ENCODE assay signal across 8 cellular contexts in the genomic region with DNA sequence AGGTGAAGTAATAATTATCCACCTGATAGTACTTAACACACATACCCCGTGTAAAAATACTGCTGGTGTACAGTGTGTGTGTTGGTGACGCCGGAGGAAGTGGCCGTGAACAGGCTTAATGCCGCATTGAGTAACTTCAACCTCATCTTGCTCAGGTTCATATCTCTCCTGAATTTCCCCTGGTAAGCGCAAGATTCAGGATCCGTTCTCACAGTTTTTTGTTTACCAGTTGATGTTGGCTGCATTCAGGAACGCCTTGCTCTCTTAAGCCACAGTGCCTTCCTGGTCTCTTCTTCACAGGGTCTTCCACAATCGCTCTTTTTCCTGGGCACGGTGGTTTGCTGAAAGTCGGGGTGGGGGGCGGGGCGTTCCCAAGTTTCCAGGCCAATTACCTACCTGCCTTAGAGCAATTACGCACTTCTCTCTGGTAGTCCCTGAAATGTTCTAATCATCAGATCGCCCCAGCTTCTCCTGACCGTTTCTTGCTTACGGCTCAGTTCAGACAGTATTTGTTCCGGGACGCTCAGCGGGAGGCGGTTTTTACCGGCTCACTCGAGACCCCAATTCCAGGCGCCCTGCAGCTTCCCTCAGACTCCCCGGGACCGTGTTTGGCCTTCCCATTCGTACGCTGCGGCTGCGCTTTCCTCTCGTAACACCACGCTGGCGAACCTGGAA. TPM values are rescaled to one million over a fixed set of nuclear protein-coding genes. Genes with fewer than 3 reads are reported as not detected.
A peak's percentile ranks its signal among the peaks of the same experiment; 100 is the strongest.
DNase-seq lines count a peak whose midpoint lies in the region; ATAC-seq and TF ChIP-seq lines count a peak whose summit lies in the region.

No MANE protein-coding gene starts in this region.

- H3K4me3 ChIP-seq in DND-41 (ENCODE audit: low read depth in 1 of 2, low read length in 2 of 2) = peak overlapping the region; percentile 44 to 77
- peak overlapping the region; percentile 94 for H3K4me3 ChIP-seq in Loucy (ENCODE audit: low read length, poor library complexity, severe bottlenecking)
- H3K4me3 ChIP-seq in epithelial cell of esophagus (ENCODE audit: low read length) = peak overlapping the region; percentile 85

- H2AFZ ChIP-seq in DND-41 (ENCODE audit: low read depth, low read length) (peak overlapping the region; percentile 84), Loucy (ENCODE audit: low read length) (peak overlapping the region; percentile 98)

- H3K9me3 Mint-ChIP-seq in T-helper 2 cell treated with Interferon-gamma antibody and Interleukin-4, amounts not matched to agents 5 μg/mL and 100 μg/mL, for 36 hours = peaks cover 5% of the 10 kb centered on the region
- H3K9me3 Mint-ChIP-seq in natural killer cell treated with Interleukin-12 subunit alpha and Interleukin-12 subunit beta and Interleukin-15 and Interleukin-18, amount 100 ng/mL, for 72 hours = peaks cover under 1% of the 10 kb centered on the region

- peak overlapping the region; percentile 91 for H3K4me3 Mint-ChIP-seq in T-helper 2 cell treated with Interferon-gamma antibody and Interleukin-4, amounts not matched to agents 5 μg/mL and 100 μg/mL, for 36 hours
- H3K4me3 Mint-ChIP-seq in natural killer cell treated with Interleukin-12 subunit alpha and Interleukin-12 subunit beta and Interleukin-15 and Interleukin-18, amount 100 ng/mL, for 72 hours = peak overlapping the region; percentile 100

- peak overlapping the region; percentile 98 for H3K27ac ChIP-seq in DND-41 (ENCODE audit: low read length)

- TF ChIP-seq CTCF in DND-41 (IDR thresholded peaks at IDR 0.05; ENCODE audit: borderline replicate concordance, extremely low read depth, low read length, poor library complexity, severe bottlenecking) (no peak), Loucy (conservative IDR thresholded peaks at IDR 0.05; ENCODE audit: low read length) (no peak), epithelial cell of esophagus (IDR thresholded peaks at IDR 0.05; ENCODE audit: insufficient read depth, low read depth, low read length, missing control alignments) (no peak)

- H3K4me2 ChIP-seq in DND-41 (ENCODE audit: insufficient read depth, low read length) (peak overlapping the region; percentile 82), Loucy (ENCODE audit: low read depth, low read length, poor library complexity, severe bottlenecking) (peak overlapping the region; percentile 82)

- H3K36me3 Mint-ChIP-seq in T-helper 2 cell treated with Interferon-gamma antibody and Interleukin-4, amounts not matched to agents 5 μg/mL and 100 μg/mL, for 36 hours (ENCODE audit: low read depth) = peaks cover 31% of the 10 kb centered on the region
- peaks cover 2% of the 10 kb centered on the region for H3K36me3 Mint-ChIP-seq in natural killer cell treated with Interleukin-12 subunit alpha and Interleukin-12 subunit beta and Interleukin-15 and Interleukin-18, amount 100 ng/mL, for 72 hours

- H3K9me3 ChIP-seq in DND-41 (ENCODE audit: insufficient read depth, low read length, severe bottlenecking) = peaks cover 4% of the 10 kb centered on the region
- H3K9me3 ChIP-seq in Loucy (ENCODE audit: insufficient read depth, low read depth, low read length) = no peaks in the 10 kb centered on the region

- peaks cover 53% of the 10 kb centered on the region for H3K79me2 ChIP-seq in DND-41 (ENCODE audit: insufficient read depth, low read length)
- H3K79me2 ChIP-seq in Loucy (ENCODE audit: insufficient read depth, low read length) = peaks cover 61% of the 10 kb centered on the region

- peaks cover 32% of the 10 kb centered on the region for H3K4me1 Mint-ChIP-seq in T-helper 2 cell treated with Interferon-gamma antibody and Interleukin-4, amounts not matched to agents 5 μg/mL and 100 μg/mL, for 36 hours (ENCODE audit: low read depth)
- peaks cover 34 to 56% of the 10 kb centered on the region in 2 donors for H3K4me1 Mint-ChIP-seq in natural killer cell treated with Interleukin-12 subunit alpha and Interleukin-12 subunit beta and Interleukin-15 and Interleukin-18, amount 100 ng/mL, for 72 hours (ENCODE audit: low read depth in 2 of 2)

- peak overlapping the region; percentile 93 for H3K9ac ChIP-seq in DND-41 (ENCODE audit: low read depth, low read length)
- H3K9ac ChIP-seq in Loucy (ENCODE audit: low read depth, low read length, poor library complexity, severe bottlenecking) = peak overlapping the region; percentile 95

- H3F3A ChIP-seq in Loucy (ENCODE audit: low read depth) = no peaks in the 10 kb centered on the region

- DNase-seq in DND-41 (peak; percentile 41), epithelial cell of esophagus (ENCODE audit: low read depth) (peak; percentile 64), COLO829 (ENCODE audit: low spot score) (no peak)
- DNase-seq in T-helper 2 cell treated with Interferon-gamma antibody and Interleukin-4, amounts not matched to agents 5 μg/mL and 100 μg/mL, for 36 hours (ENCODE audit: low spot score) = peak; percentile 10
- no peak for DNase-seq in natural killer cell treated with Interleukin-12 subunit alpha and Interleukin-12 subunit beta and Interleukin-15 and Interleukin-18, amount 100 ng/mL, for 72 hours (ENCODE audit: low spot score)

- no peaks in the 10 kb centered on the region for H3K9me2 ChIP-seq in Loucy (replicated peaks; ENCODE audit: low read depth, low read length)

- ATAC-seq in DND-41 (ENCODE audit: insufficient read depth, low read depth) (no peak; the same call in 2 of the 3 replicates), GM21717 (IDR thresholded peaks at IDR 0.05; ENCODE audit: unreplicated experiment) (peak; percentile 21), GM18861 (IDR thresholded peaks at IDR 0.05; ENCODE audit: unreplicated experiment) (no peak)
- ATAC-seq in natural killer cell treated with Interleukin-12 subunit alpha and Interleukin-12 subunit beta and Interleukin-15 and Interleukin-18, amount 100 ng/mL, for 72 hours = no peak

- H4K20me1 ChIP-seq in DND-41 (ENCODE audit: insufficient read depth, low read length) (peaks cover 15% of the 10 kb centered on the region; the same call in 1 of the 2 replicates), Loucy (ENCODE audit: insufficient read depth, low read length, poor library complexity, severe bottlenecking) (peaks cover 44% of the 10 kb centered on the region)

- H3K27me3 ChIP-seq in DND-41 (ENCODE audit: insufficient read depth, low read length, poor library complexity) = no peaks in the 10 kb centered on the region
- peaks cover 5% of the 10 kb centered on the region for H3K27me3 ChIP-seq in Loucy (ENCODE audit: insufficient read depth, low read length, poor library complexity, severe bottlenecking)

- H3K4me1 ChIP-seq in DND-41 (ENCODE audit: insufficient read depth, low read length) (peaks cover 53% of the 10 kb centered on the region), Loucy (ENCODE audit: insufficient read depth, low read length, poor library complexity, severe bottlenecking) (peaks cover 51% of the 10 kb centered on the region)

- H3K27ac Mint-ChIP-seq in T-helper 2 cell treated with Interferon-gamma antibody and Interleukin-4, amounts not matched to agents 5 μg/mL and 100 μg/mL, for 36 hours = peak overlapping the region; percentile 92
- H3K27ac Mint-ChIP-seq in natural killer cell treated with Interleukin-12 subunit alpha and Interleukin-12 subunit beta and Interleukin-15 and Interleukin-18, amount 100 ng/mL, for 72 hours = peak overlapping the region; percentile 94 to 97

- H3K36me3 ChIP-seq in DND-41 (ENCODE audit: insufficient read depth, low read length) = no peaks in the 10 kb centered on the region
- no peaks in the 10 kb centered on the region for H3K36me3 ChIP-seq in Loucy (ENCODE audit: insufficient read depth, low read length)

- peaks cover 2% of the 10 kb centered on the region for H3K27me3 Mint-ChIP-seq in T-helper 2 cell treated with Interferon-gamma antibody and Interleukin-4, amounts not matched to agents 5 μg/mL and 100 μg/mL, for 36 hours (ENCODE audit: low read depth)
- no peaks in the 10 kb centered on the region for H3K27me3 Mint-ChIP-seq in natural killer cell treated with Interleukin-12 subunit alpha and Interleukin-12 subunit beta and Interleukin-15 and Interleukin-18, amount 100 ng/mL, for 72 hours

RNA-seq across cellular contexts. Expression of gene DNAJC3, which starts 0.7 kb away (rescaled TPM):
- 10 to 100 TPM; 35.0 to 55.3 TPM for total RNA-seq in natural killer cell treated with Interleukin-12 subunit alpha and Interleukin-12 subunit beta and Interleukin-15 and Interleukin-18, amount 100 ng/mL, for 72 hours

RNA-seq across cellular contexts. Expression of gene DZIP1, which starts 31.7 kb away (rescaled TPM):
- total RNA-seq in natural killer cell treated with Interleukin-12 subunit alpha and Interleukin-12 subunit beta and Interleukin-15 and Interleukin-18, amount 100 ng/mL, for 72 hours = not detected

Comparison
In these comparisons a context has a peak if more than half of its experiments do, and no peak if none do; other contexts are left out.
1. DNase-seq: peak in DND-41 (single experiment), T-helper 2 cell treated with Interferon-gamma antibody and Interleukin-4, amounts not matched to agents 5 μg/mL and 100 μg/mL, for 36 hours (single experiment) and epithelial cell of esophagus (single experiment); none in natural killer cell treated with Interleukin-12 subunit alpha and Interleukin-12 subunit beta and Interleukin-15 and Interleukin-18, amount 100 ng/mL, for 72 hours (single experiment) and COLO829 (single experiment).
2. Peak in every context shown above with its lines, with median percentiles within 50 percentile points of each other: H3K4me3 ChIP-seq.